ENCODE assay signal across 10 cellular contexts in genomic region chr3:156668073-156668763, GRCh38. TPM values are rescaled to one million over a fixed set of nuclear protein-coding genes. Genes with fewer than 3 reads are reported as not detected.
A peak's percentile ranks its signal among the peaks of the same experiment; 100 is the strongest.
DNase-seq lines count a peak whose midpoint lies in the region; ATAC-seq and TF ChIP-seq lines count a peak whose summit lies in the region.
"Had no signal": no experiment of that assay in that cellular context is flagged by ENCODE, and none has a peak within 500 bp of the region (broad histone marks: within the 10 kb centered on the region; RNA-seq: fewer than 3 reads in every experiment).

No MANE protein-coding gene starts in this region.

- H3K27me3 ChIP-seq in thyroid gland: no peaks in the 10 kb centered on the region
- H3K27me3 ChIP-seq in tibial artery: no peaks in the 10 kb centered on the region
- no peaks in the 10 kb centered on the region for H3K27me3 ChIP-seq in heart right ventricle
- H3K27me3 ChIP-seq: SJSA1 had no signal

- H3K36me3 Mint-ChIP-seq in activated naive CD8-positive, alpha-beta T cell treated with anti-CD3 and anti-CD28 coated beads, Interleukin-2, amount 10 ng/mL, durations not matched to agents 7 days and 5 days: peaks cover 8% of the 10 kb centered on the region
- no peaks in the 10 kb centered on the region for H3K36me3 Mint-ChIP-seq in activated naive CD8-positive, alpha-beta T cell treated with anti-CD3 and anti-CD28 coated beads for 36 hours

- H3K4me3 Mint-ChIP-seq in activated naive CD8-positive, alpha-beta T cell treated with anti-CD3 and anti-CD28 coated beads, Interleukin-2, amount 10 ng/mL, durations not matched to agents 7 days and 5 days: peak overlapping the region; percentile 44
- no peak overlapping the region for H3K4me3 Mint-ChIP-seq in activated naive CD8-positive, alpha-beta T cell treated with anti-CD3 and anti-CD28 coated beads for 36 hours

- 21 to 24% methylated on average over 4 of the region's 4 CpGs for WGBS in thyroid gland, 2 donors
- 43 to 59% methylated on average over 4 of the region's 4 CpGs for WGBS in heart right ventricle, 2 donors

- intact Hi-C loops in thyroid gland (cut with DNase I) (no loop called here), tibial artery (cut with DNase I; ENCODE audit: low total_unique reads) (no loop called here), heart right ventricle (cut with DNase I) (loop anchor here in 1 of 10 donors (10.0 kb wide), 1 partner anchor 93 kb away; no protein-coding TSS in a partner anchor)

- TF ChIP-seq CTCF in thyroid gland (IDR thresholded peaks at IDR 0.05) (no peak), tibial artery (IDR thresholded peaks at IDR 0.05) (no peak), heart right ventricle (IDR thresholded peaks at IDR 0.05) (no peak)

- H3K9me3 ChIP-seq in thyroid gland (no peaks in the 10 kb centered on the region), tibial artery (no peaks in the 10 kb centered on the region), heart right ventricle (no peaks in the 10 kb centered on the region)
- H3K9me3 ChIP-seq: SJSA1 had no signal

- H3K27ac Mint-ChIP-seq in activated naive CD8-positive, alpha-beta T cell treated with anti-CD3 and anti-CD28 coated beads, Interleukin-2, amount 10 ng/mL, durations not matched to agents 7 days and 5 days: peak overlapping the region; percentile 53
- H3K27ac Mint-ChIP-seq in activated naive CD8-positive, alpha-beta T cell treated with anti-CD3 and anti-CD28 coated beads for 36 hours: no peak overlapping the region

- H3K27ac ChIP-seq in thyroid gland (peak overlapping the region in 1 of 3 donors; percentile 17), tibial artery (no peak overlapping the region), heart right ventricle (peak overlapping the region in 1 of 10 donors; percentile 6)
- H3K27ac ChIP-seq: SJSA1 had no signal

- H3K36me3 ChIP-seq in thyroid gland (no peaks in the 10 kb centered on the region), tibial artery (no peaks in the 10 kb centered on the region), heart right ventricle (no peaks in the 10 kb centered on the region)
- H3K36me3 ChIP-seq: SJSA1 had no signal

- H3K4me1 ChIP-seq in thyroid gland (peaks cover 0 to 16% of the 10 kb centered on the region in 2 donors), tibial artery (peaks cover 0 to 9% (median 3%) of the 10 kb centered on the region in 4 donors), heart right ventricle (peaks cover 0 to 52% (median under 1%) of the 10 kb centered on the region in 9 donors)

- ATAC-seq in activated naive CD8-positive, alpha-beta T cell treated with anti-CD3 and anti-CD28 coated beads, Interleukin-2, amount 10 ng/mL, durations not matched to agents 7 days and 5 days (ENCODE audit: low read depth): peak; percentile 49
- ATAC-seq in heart right ventricle (no peak), GM19328 (IDR thresholded peaks at IDR 0.05; ENCODE audit: unreplicated experiment) (no peak)

- H3K9me3 Mint-ChIP-seq in activated naive CD8-positive, alpha-beta T cell treated with anti-CD3 and anti-CD28 coated beads, Interleukin-2, amount 10 ng/mL, durations not matched to agents 7 days and 5 days: no peaks in the 10 kb centered on the region
- H3K9me3 Mint-ChIP-seq in activated naive CD8-positive, alpha-beta T cell treated with anti-CD3 and anti-CD28 coated beads for 36 hours: no peaks in the 10 kb centered on the region

- peaks cover 53% of the 10 kb centered on the region for H3K4me1 Mint-ChIP-seq in activated naive CD8-positive, alpha-beta T cell treated with anti-CD3 and anti-CD28 coated beads, Interleukin-2, amount 10 ng/mL, durations not matched to agents 7 days and 5 days
- peaks cover 37% of the 10 kb centered on the region for H3K4me1 Mint-ChIP-seq in activated naive CD8-positive, alpha-beta T cell treated with anti-CD3 and anti-CD28 coated beads for 36 hours

- H3K27me3 Mint-ChIP-seq in activated naive CD8-positive, alpha-beta T cell treated with anti-CD3 and anti-CD28 coated beads, Interleukin-2, amount 10 ng/mL, durations not matched to agents 7 days and 5 days: no peaks in the 10 kb centered on the region
- no peaks in the 10 kb centered on the region for H3K27me3 Mint-ChIP-seq in activated naive CD8-positive, alpha-beta T cell treated with anti-CD3 and anti-CD28 coated beads for 36 hours

- POLR2A ChIA-PET in activated naive CD8-positive, alpha-beta T cell treated with anti-CD3 and anti-CD28 coated beads, Interleukin-2, amount 10 ng/mL, durations not matched to agents 7 days and 5 days (lab: Charles Lee): interaction anchor here (1.4 kb wide), 1 partner anchor 25 kb away, joined by 3 read pairs; no protein-coding TSS in a partner anchor

- H3K4me3 ChIP-seq in thyroid gland (replicated peaks in 1 of 3) (no peak overlapping the region), tibial artery (no peak overlapping the region), heart right ventricle (no peak overlapping the region)
- H3K4me3 ChIP-seq: SJSA1 had no signal

- TF ChIP-seq POLR2A in erythroblast (IDR thresholded peaks at IDR 0.05; ENCODE audit: low read length) (no peak), thyroid gland (IDR thresholded peaks at IDR 0.05) (no peak)

- DNase-seq in activated naive CD8-positive, alpha-beta T cell treated with anti-CD3 and anti-CD28 coated beads, Interleukin-2, amount 10 ng/mL, durations not matched to agents 7 days and 5 days: no peak
- no peak for DNase-seq in activated naive CD8-positive, alpha-beta T cell treated with anti-CD3 and anti-CD28 coated beads for 36 hours
- peak; percentile 49 for DNase-seq in NOMO-1 treated with DMSO at 0.1 percent for 48 hours (lab: John Stamatoyannopoulos, UW; ENCODE audit: unreplicated experiment)
- DNase-seq in erythroblast (lab: John Stamatoyannopoulos, UW): peak; percentile 15 to 25
- peak; percentile 19 to 20 for DNase-seq in thyroid gland
- DNase-seq in tibial artery: no peak
- DNase-seq in heart right ventricle: no peak
- DNase-seq: cortex of kidney had no signal

RNA-seq across cellular contexts. Expression of gene TIPARP, which starts 6.2 kb away (rescaled TPM):
- total RNA-seq in activated naive CD8-positive, alpha-beta T cell treated with anti-CD3 and anti-CD28 coated beads, Interleukin-2, amount 10 ng/mL, durations not matched to agents 7 days and 5 days: 10 to 100 TPM; 50.9 to 59.9 TPM
- total RNA-seq in activated naive CD8-positive, alpha-beta T cell treated with anti-CD3 and anti-CD28 coated beads for 36 hours: 10 to 100 TPM; 26.9 to 27.0 TPM
- total RNA-seq in thyroid gland (10 to 100 TPM; 23.3 to 65.0 (median 31.2) TPM), heart right ventricle (10 to 100 TPM; 19.8 to 74.6 (median 23.9) TPM)
- polyA plus RNA-seq in heart right ventricle: 10 to 100 TPM; 13.8 to 18.7 TPM

Comparison
In these comparisons a context has a peak if more than half of its experiments do, and no peak if none do; other contexts are left out.
1. DNase-seq: peak in NOMO-1 treated with DMSO at 0.1 percent for 48 hours (single experiment), erythroblast (2 of 2) and thyroid gland (2 of 2); none in activated naive CD8-positive, alpha-beta T cell treated with anti-CD3 and anti-CD28 coated beads, Interleukin-2, amount 10 ng/mL, durations not matched to agents 7 days and 5 days (single experiment), activated naive CD8-positive, alpha-beta T cell treated with anti-CD3 and anti-CD28 coated beads for 36 hours (single experiment), tibial artery (0 of 2) and heart right ventricle (0 of 2).